In genomic region chr17:39701784-39702422, GRCh38 we compare ENCODE assay signal across 1 cellular context.
TF ChIP-seq lines count a peak whose summit lies in the region.

No MANE protein-coding gene starts in this region.

TF ChIP-seq in HCT116, 20 proteins besides CTCF, POLR2A, EP300 and RAD21 (continued from another document):
- TF ChIP-seq JUND (IDR thresholded peaks at IDR 0.05) = no peak
- TF ChIP-seq MAX (IDR thresholded peaks at IDR 0.05) = no peak
- no peak for TF ChIP-seq SRF (IDR thresholded peaks at IDR 0.05; ENCODE audit: low read depth)
- TF ChIP-seq EGR1 (IDR thresholded peaks at IDR 0.05; ENCODE audit: low read depth) = no peak
- TF ChIP-seq ATF3 (IDR thresholded peaks at IDR 0.05) = no peak
- no peak for TF ChIP-seq TCF7L2 (IDR thresholded peaks at IDR 0.05; ENCODE audit: borderline replicate concordance, extremely low read depth, insufficient read depth, insufficient read length)
